19 cellular contexts compared by ENCODE assay signal in the genomic region with DNA sequence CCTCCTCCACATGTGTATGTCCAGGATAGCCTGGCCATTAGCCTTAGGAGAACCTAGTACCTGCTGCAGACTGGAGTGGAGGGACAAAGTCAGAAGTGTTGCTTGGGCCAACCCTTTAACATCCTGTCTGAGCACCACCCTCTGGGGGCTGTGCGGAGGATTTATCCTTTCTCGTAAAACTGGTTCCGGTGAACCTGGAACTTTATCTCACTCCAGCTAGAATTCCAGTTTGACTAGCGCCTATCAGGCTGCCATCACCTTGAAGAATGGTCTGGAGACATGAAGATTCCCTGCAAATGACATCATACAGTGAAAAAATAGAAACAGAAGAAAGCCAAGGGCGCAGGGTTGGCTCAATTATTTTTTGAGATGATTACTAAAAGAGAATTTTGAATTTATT. TPM values are rescaled to one million over a fixed set of nuclear protein-coding genes. Genes with fewer than 3 reads are reported as not detected.
DNase-seq lines count a peak whose midpoint lies in the region; ATAC-seq and TF ChIP-seq lines count a peak whose summit lies in the region.
"Had no signal": no experiment of that assay in that cellular context is flagged by ENCODE, and none has a peak within 500 bp of the region (broad histone marks: within the 10 kb centered on the region; RNA-seq: fewer than 3 reads in every experiment).

No MANE protein-coding gene starts in this region.

- 25% methylated on average over 5 of the region's 5 CpGs for WGBS in mammary epithelial cell (ENCODE audit: low coverage, missing lambda C conversion rate)
- 95% methylated on average over 4 of the region's 5 CpGs; no CpG with 5 or more reads in 1 of the 2 experiments for WGBS in endodermal cell (ENCODE audit: insufficient coverage in 1 of 2, insufficient read length in 1 of 2), 2 experiments
- 74 to 93% (median 89%) methylated on average over 5 of the region's 5 CpGs for WGBS in spleen, 5 donors

- peak overlapping the region; percentile 22 for H3K4me2 ChIP-seq in mammary epithelial cell (ENCODE audit: insufficient read depth, low read depth, low read length)
- H3K4me2 ChIP-seq: BLaER1 had no signal

- intact Hi-C loops in mammary epithelial cell (cut with micrococcal nuclease), result no loop called here
- intact Hi-C loops in MCF 10A (cut with micrococcal nuclease), result no loop called here
- intact Hi-C loops in Calu3 (cut with micrococcal nuclease; ENCODE audit: unreplicated experiment), result no loop called here
- intact Hi-C loops in spleen (cut with DNase I; ENCODE audit: low total_unique reads), result no loop called here

- dilution Hi-C loops in mammary epithelial cell (cut with HindIII; ENCODE audit: low sequenced_read_pairs), result no loop called here

- no peak for ATAC-seq in HG03025 (IDR thresholded peaks at IDR 0.05; ENCODE audit: low FRiP score, unreplicated experiment)

- H3K4me1 ChIP-seq in mammary epithelial cell (ENCODE audit: insufficient read depth, low read length) (peaks cover 8% of the 10 kb centered on the region), endodermal cell (ENCODE audit: control insufficient read depth, insufficient read depth, low read length) (no peaks in the 10 kb centered on the region), SJCRH30 (no peaks in the 10 kb centered on the region), spleen (peaks cover 0 to 16% (median 8%) of the 10 kb centered on the region in 6 donors)
- H3K4me1 ChIP-seq: Peyer's patch had no signal

- H3K79me2 ChIP-seq in mammary epithelial cell (ENCODE audit: insufficient read depth, low read length), result peaks cover 20% of the 10 kb centered on the region

- H3K9ac ChIP-seq in mammary epithelial cell (ENCODE audit: insufficient read depth, low read length) (no peak overlapping the region), endodermal cell (ENCODE audit: extremely low read depth, low read length, poor library complexity, severe bottlenecking) (no peak overlapping the region)
- H3K9ac ChIP-seq: BLaER1 had no signal

- peak; percentile 20 for DNase-seq in mammary epithelial cell
- no peak for DNase-seq in MCF 10A (ENCODE audit: unreplicated experiment)
- peak; percentile 53 for DNase-seq in endodermal cell
- DNase-seq in left kidney (ENCODE audit: low read depth, low spot score), result peak; percentile 79
- DNase-seq in Calu3, result no peak
- DNase-seq in SJCRH30, result no peak
- no peak for DNase-seq in spleen
- DNase-seq: KG1, MM.1S, NCI-H1105, NCI-H1694 treated with DMSO at 0.1 percent for 48 hours, NCI-H82, Peyer's patch, SHP77 treated with DMSO at 0.1 percent for 48 hours had no signal

- no peak for TF ChIP-seq POLR2A in spleen (IDR thresholded peaks at IDR 0.05)

- no peak overlapping the region for H3K4me3 ChIP-seq in mammary epithelial cell (replicated peaks in 1 of 3; ENCODE audit: insufficient read depth in 1 of 3, low read depth in 2 of 3, low read length in 3 of 3)
- H3K4me3 ChIP-seq in endodermal cell (ENCODE audit: low read length), result no peak overlapping the region
- H3K4me3 ChIP-seq in SJCRH30, result no peak overlapping the region
- H3K4me3 ChIP-seq in spleen, result no peak overlapping the region
- H3K4me3 ChIP-seq: BLaER1, Peyer's patch had no signal

- H3K27me3 ChIP-seq in mammary epithelial cell (ENCODE audit: insufficient read depth, low read length) (peaks cover 3% of the 10 kb centered on the region), endodermal cell (ENCODE audit: control insufficient read depth, insufficient read depth, low read length, poor library complexity, severe bottlenecking) (no peaks in the 10 kb centered on the region), SJCRH30 (no peaks in the 10 kb centered on the region), spleen (replicated peaks in 1 of 7) (peaks cover 0 to under 1% (median 0%) of the 10 kb centered on the region in 7 donors)
- H3K27me3 ChIP-seq: Peyer's patch had no signal

- H3K27ac Mint-ChIP-seq in MCF 10A (ENCODE audit: low read depth, unreplicated experiment) (no peak overlapping the region), endodermal cell (no peak overlapping the region), Calu3 (ENCODE audit: unreplicated experiment) (no peak overlapping the region)

- H3K9me3 Mint-ChIP-seq in MCF 10A (ENCODE audit: unreplicated experiment) (no peaks in the 10 kb centered on the region), endodermal cell (peaks cover 6% of the 10 kb centered on the region), Calu3 (ENCODE audit: low read depth, unreplicated experiment) (no peaks in the 10 kb centered on the region)

- H3K36me3 ChIP-seq in mammary epithelial cell (ENCODE audit: insufficient read depth, low read length) (no peaks in the 10 kb centered on the region), endodermal cell (ENCODE audit: control insufficient read depth, insufficient read depth, low read length) (peaks cover 11% of the 10 kb centered on the region), SJCRH30 (peaks cover 6% of the 10 kb centered on the region), spleen (peaks cover 0 to 8% (median 0%) of the 10 kb centered on the region in 6 donors)
- H3K36me3 ChIP-seq: BLaER1, Peyer's patch had no signal

- H2AFZ ChIP-seq in mammary epithelial cell (ENCODE audit: low read depth, low read length), result peak overlapping the region; percentile 60

- H3K36me3 Mint-ChIP-seq in MCF 10A (ENCODE audit: insufficient read depth, unreplicated experiment) (peaks cover 16% of the 10 kb centered on the region), endodermal cell (ENCODE audit: low read depth) (peaks cover 12% of the 10 kb centered on the region), Calu3 (ENCODE audit: insufficient read depth, unreplicated experiment) (peaks cover 3% of the 10 kb centered on the region)

- TF ChIP-seq CTCF in mammary epithelial cell (conservative IDR thresholded peaks at IDR 0.05 in 1 of 2, IDR thresholded peaks at IDR 0.05 in 1 of 2; ENCODE audit: extremely low read depth in 1 of 2, insufficient read depth in 1 of 2, low read depth in 1 of 2, low read length in 2 of 2), result no peak
- no peak for TF ChIP-seq CTCF in MCF 10A (IDR thresholded peaks at IDR 0.05; ENCODE audit: unreplicated experiment)
- peak; percentile 18 for TF ChIP-seq CTCF in endodermal cell (conservative IDR thresholded peaks at IDR 0.05)
- TF ChIP-seq CTCF in Calu3 (IDR thresholded peaks at IDR 0.05; ENCODE audit: unreplicated experiment), result no peak
- no peak for TF ChIP-seq CTCF in spleen (IDR thresholded peaks at IDR 0.05 in 8 of 11, conservative IDR thresholded peaks at IDR 0.05 in 3 of 11)

- H3K4me1 Mint-ChIP-seq in MCF 10A (ENCODE audit: insufficient read depth, unreplicated experiment) (peaks cover 7% of the 10 kb centered on the region), endodermal cell (peaks cover 26% of the 10 kb centered on the region), Calu3 (ENCODE audit: low read depth, unreplicated experiment) (no peaks in the 10 kb centered on the region)

- H3K4me3 Mint-ChIP-seq in MCF 10A (ENCODE audit: unreplicated experiment) (no peak overlapping the region), endodermal cell (no peak overlapping the region), Calu3 (ENCODE audit: low read depth, unreplicated experiment) (no peak overlapping the region)

- in situ Hi-C loops in mammary epithelial cell (cut with MboI; ENCODE audit: low sequenced_read_pairs in 2 of 2), result no loop called here

- CTCF ChIA-PET in mammary epithelial cell (lab: Charles Lee; ENCODE audit: low non-redundant PET) (no interaction called here), MCF 10A (lab: Yijun Ruan, JAX) (interaction anchor here (2.2 kb wide), 1 partner anchor 39 kb away, joined by 10 read pairs; no protein-coding TSS in a partner anchor), Calu3 (lab: Charles Lee) (interaction anchor here (0.5 kb wide), 1 partner anchor 1660 kb away, joined by 3 read pairs; no protein-coding TSS in a partner anchor)

- H3K9me3 ChIP-seq in mammary epithelial cell (replicated peaks; ENCODE audit: insufficient read depth, low read length), result no peaks in the 10 kb centered on the region
- H3K9me3 ChIP-seq in endodermal cell (ENCODE audit: control insufficient read depth, low read length), result no peaks in the 10 kb centered on the region
- H3K9me3 ChIP-seq in SJCRH30 (replicated peaks), result no peaks in the 10 kb centered on the region
- no peaks in the 10 kb centered on the region for H3K9me3 ChIP-seq in spleen
- H3K9me3 ChIP-seq: BLaER1, Peyer's patch had no signal

- H3K27me3 Mint-ChIP-seq in MCF 10A (ENCODE audit: insufficient read depth, unreplicated experiment), result peaks cover 44% of the 10 kb centered on the region
- H3K27me3 Mint-ChIP-seq in endodermal cell (ENCODE audit: insufficient read depth), result peaks cover 6% of the 10 kb centered on the region
- H3K27me3 Mint-ChIP-seq in Calu3 (ENCODE audit: unreplicated experiment), result peaks cover 30% of the 10 kb centered on the region

- no peaks in the 10 kb centered on the region for H4K20me1 ChIP-seq in mammary epithelial cell (ENCODE audit: insufficient read depth, low read length)

- H3K27ac ChIP-seq in mammary epithelial cell (ENCODE audit: insufficient read depth, low read depth, low read length), result no peak overlapping the region
- no peak overlapping the region for H3K27ac ChIP-seq in endodermal cell (ENCODE audit: low read depth, low read length)
- H3K27ac ChIP-seq in SJCRH30, result no peak overlapping the region
- no peak overlapping the region for H3K27ac ChIP-seq in spleen
- H3K27ac ChIP-seq: 22Rv1, BLaER1, HL-60, Peyer's patch had no signal

- POLR2A ChIA-PET in MCF 10A (lab: Yijun Ruan, JAX), result interaction anchor here (0.6 kb wide), 1 partner anchor 230 kb away, joined by 3 read pairs; no protein-coding TSS in a partner anchor

- BruUV-seq in mammary epithelial cell (replicated peaks; lab: Mats Ljungman, UMichigan) (no TSS peak), MCF 10A (replicated peaks; lab: Mats Ljungman, UMichigan) (no TSS peak), Calu3 (replicated peaks; lab: Mats Ljungman, UMichigan) (no TSS peak)

RNA-seq across cellular contexts. Expression of a gene that starts 4.0 kb away (rescaled TPM):
- 10 to 100 TPM; 45.8 to 50.0 TPM for total RNA-seq in mammary epithelial cell
- polyA plus RNA-seq in mammary epithelial cell, result 43.6 TPM
- polyA minus RNA-seq in mammary epithelial cell, result 22.8 TPM
- total RNA-seq in MCF 10A (2022), result 20.2 and 22.1 TPM in 2 replicates
- 100 to 1,000 TPM in 1 of 2 donors, 10 to 100 TPM in 1; 81.4 to 113 TPM for total RNA-seq in endodermal cell
- polyA plus RNA-seq in endodermal cell (2013, experiment 1 of 2), result 89.3 TPM
- 87.9 TPM for polyA plus RNA-seq in endodermal cell (2013, experiment 2 of 2)
- not detected in 2 replicates for total RNA-seq in Calu3 (2022)
- 99.4 and 103 TPM in 2 replicates for total RNA-seq in SJCRH30 (2014; rRNA removed; shearing (Covaris generic))
- total RNA-seq in spleen, result 10 to 100 TPM; 26.9 to 61.0 (median 43.4) TPM
- 10 to 100 TPM; 43.3 to 64.8 (median 58.1) TPM for polyA plus RNA-seq in spleen

RNA-seq across cellular contexts. Expression of a gene that starts 25.6 kb away (rescaled TPM):
- total RNA-seq in mammary epithelial cell (not detected), MCF 10A (2022) (not detected in 2 replicates), endodermal cell (1 to 10 TPM in 1 of 2 donors, under 1 TPM in 1; 0.22 to 4.4 TPM), Calu3 (2022) (not detected in 2 replicates), spleen (under 1 TPM in 1 of 7 donors, not detected in 6; 0.92 TPM)
- polyA plus RNA-seq in mammary epithelial cell (not detected), spleen (not detected)
- not detected for polyA minus RNA-seq in mammary epithelial cell
- not detected for polyA plus RNA-seq in endodermal cell (2013, experiment 1 of 2)
- polyA plus RNA-seq in endodermal cell (2013, experiment 2 of 2), result not detected
- not detected in 2 replicates for total RNA-seq in SJCRH30 (2014; rRNA removed; shearing (Covaris generic))
- total RNA-seq: NCI-H460, Peyer's patch had no signal

RNA-seq across cellular contexts. Expression of a gene that starts 36.1 kb away (rescaled TPM):
- total RNA-seq in mammary epithelial cell (10 to 100 TPM in 1 of 2 donors, 1 to 10 TPM in 1; 9.8 to 14.2 TPM), MCF 10A (2022) (not detected in 2 replicates), endodermal cell (10 to 100 TPM; 65.1 to 71.0 TPM), Calu3 (2022) (not detected in 2 replicates), spleen (10 to 100 TPM; 26.0 to 58.6 (median 46.6) TPM)
- polyA plus RNA-seq in mammary epithelial cell (10.0 TPM), spleen (10 to 100 TPM; 45.7 to 72.7 (median 57.6) TPM)
- polyA minus RNA-seq in mammary epithelial cell, result 8.9 TPM
- polyA plus RNA-seq in endodermal cell (2013, experiment 1 of 2), result 103 TPM
- 98.1 TPM for polyA plus RNA-seq in endodermal cell (2013, experiment 2 of 2)
- total RNA-seq in SJCRH30 (2014; rRNA removed; shearing (Covaris generic)), result 34.4 and 36.5 TPM in 2 replicates

RNA-seq across cellular contexts. Expression of a gene that starts 59.8 kb away (rescaled TPM):
- total RNA-seq in mammary epithelial cell (10 to 100 TPM; 13.6 to 16.0 TPM), MCF 10A (2022) (not detected in 2 replicates), endodermal cell (10 to 100 TPM; 23.6 to 32.3 TPM), Calu3 (2022) (2.5 and 4.0 TPM in 2 replicates), spleen (10 to 100 TPM; 10.1 to 19.6 (median 14.6) TPM)
- polyA plus RNA-seq in mammary epithelial cell (4.7 TPM), spleen (10 to 100 TPM; 31.7 to 39.9 (median 34.7) TPM)
- not detected for polyA minus RNA-seq in mammary epithelial cell
- 30.5 TPM for polyA plus RNA-seq in endodermal cell (2013, experiment 1 of 2)
- polyA plus RNA-seq in endodermal cell (2013, experiment 2 of 2), result 31.7 TPM
- not detected in 2 replicates for total RNA-seq in SJCRH30 (2014; rRNA removed; shearing (Covaris generic))

Comparison
In these comparisons a context has a peak if more than half of its experiments do, and no peak if none do; other contexts are left out.
1. DNase-seq: peak in mammary epithelial cell (single experiment), endodermal cell (single experiment) and left kidney (single experiment); none in MCF 10A (single experiment), Calu3 (single experiment), SJCRH30 (0 of 2) and spleen (single experiment).
2. RNA of a gene that starts 36.1 kb away (total RNA-seq): 65.1 to 71.0 TPM in endodermal cell, 26.0 to 58.6 TPM in spleen, 34.4 to 36.5 TPM in SJCRH30 and 9.8 to 14.2 TPM in mammary epithelial cell; not detected in MCF 10A and not detected in Calu3; every median in the first group is over 10 times any median in the second.
3. RNA of a gene that starts 4.0 kb away (total RNA-seq): 81.4 to 113 TPM in endodermal cell, 99.4 to 103 TPM in SJCRH30, 45.8 to 50.0 TPM in mammary epithelial cell, 26.9 to 61.0 TPM in spleen and 20.2 to 22.1 TPM in MCF 10A; not detected in Calu3; every median in the first group is over 10 times any median in the second.